In genomic region chr18:51125976-51126375, GRCh38 we compare ENCODE assay signal across 22 cellular contexts.
"Had no signal": no experiment of that assay in that cellular context is flagged by ENCODE, and none has a peak within 500 bp of the region (broad histone marks: within the 10 kb centered on the region; RNA-seq: fewer than 3 reads in every experiment).

No MANE protein-coding gene starts in this region.

- H3K9me3 ChIP-seq: MG63, SJSA1 had no signal

- H3K36me3 ChIP-seq: MG63, SJSA1 had no signal

- DNase-seq: IMR-90, Karpas-422, KG1, MG63, NCI-H1092, NCI-H1105 treated with DMSO at 0.1 percent for 48 hours, NCI-H1436, NCI-H187, NCI-H2029, NCI-H2081 treated with DMSO at 0.1 percent for 48 hours, NCI-H2171, NCI-H226, NCI-H446, NCI-H510A, NCI-H524 treated with DMSO at 0.1 percent for 48 hours, NCI-H69, NCI-H774, Right ventricle myocardium superior, RPMI8226, SIG-M5 had no signal

- H3K27me3 ChIP-seq: MG63, SJSA1 had no signal

- H3K4me1 ChIP-seq: SJSA1 had no signal

- H3K4me3 ChIP-seq: MG63, SJSA1, SK-N-MC had no signal

- H3K27ac ChIP-seq: SJSA1, SK-N-MC had no signal
